In the genomic region with DNA sequence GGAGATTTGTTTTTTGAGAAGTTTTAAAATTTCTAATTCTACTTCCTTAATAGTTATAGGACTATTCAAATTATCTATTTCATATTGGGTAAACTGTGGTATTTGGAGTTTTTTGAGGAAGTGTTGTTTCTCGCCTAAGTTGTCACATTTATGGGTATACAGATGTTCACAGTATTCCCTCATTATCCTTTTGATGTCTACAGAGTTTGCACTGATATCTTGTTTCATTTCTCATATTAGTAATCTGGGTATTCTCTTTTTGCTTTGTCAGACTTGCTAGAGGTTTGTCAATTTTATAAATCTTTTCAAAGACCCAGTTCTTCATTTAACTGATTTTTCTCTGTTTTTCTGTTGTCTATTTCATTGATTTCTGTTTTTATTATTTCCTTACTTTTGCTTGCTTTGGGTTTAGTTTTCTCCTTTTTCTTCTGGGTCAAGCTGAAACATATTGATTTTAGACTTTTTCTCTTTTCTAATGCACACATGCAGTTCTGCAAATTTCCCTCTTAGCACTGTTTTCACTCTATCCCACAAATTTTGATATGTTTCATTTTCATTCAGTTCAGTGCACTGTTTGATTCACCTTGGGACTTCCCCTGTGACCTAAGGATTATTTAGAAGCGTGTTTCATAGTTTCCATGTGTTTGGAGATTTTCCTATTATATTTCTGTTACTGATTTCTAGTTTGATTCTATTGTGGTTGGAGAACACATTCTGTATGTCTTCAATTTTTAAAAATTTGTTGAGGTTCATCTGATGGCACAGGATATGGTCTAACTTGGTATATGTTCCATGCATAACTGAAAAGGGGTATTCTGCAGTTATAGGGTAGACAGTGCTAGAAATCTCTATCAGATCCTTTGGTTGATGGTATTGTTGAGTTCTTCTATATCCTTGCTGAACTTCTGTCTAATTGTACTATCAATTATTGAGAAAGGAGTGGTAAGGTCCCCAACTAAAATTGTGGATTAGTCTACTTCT, we compare ENCODE assay signal across 15 cellular contexts.
A peak's percentile ranks its signal among the peaks of the same experiment; 100 is the strongest.
DNase-seq lines count a peak whose midpoint lies in the region; ATAC-seq, FAIRE-seq and TF ChIP-seq lines count a peak whose summit lies in the region.
"Had no signal": no experiment of that assay in that cellular context is flagged by ENCODE, and none has a peak within 500 bp of the region (broad histone marks: within the 10 kb centered on the region; RNA-seq: fewer than 3 reads in every experiment).

No MANE protein-coding gene starts in this region.

- no peak for TF ChIP-seq CTCF in GM12878 (IDR thresholded peaks at IDR 0.05 in 2 of 3, conservative IDR thresholded peaks at IDR 0.05 in 1 of 3; ENCODE audit: control insufficient read depth in 2 of 3, extremely low read depth in 1 of 3, insufficient read depth in 1 of 3, low read depth in 3 of 3, low read length in 3 of 3)

- ATAC-seq in GM19463 (IDR thresholded peaks at IDR 0.05; ENCODE audit: unreplicated experiment) (peak; percentile 66), HG03039 (IDR thresholded peaks at IDR 0.05; ENCODE audit: unreplicated experiment) (peak; percentile 73), GM12878 (peak; percentile 90), HG02623 (IDR thresholded peaks at IDR 0.05; ENCODE audit: unreplicated experiment) (no peak), SK-N-SH treated with all-trans-retinoic acid at 6 μM for 48 hours (no peak)
- ATAC-seq: CD8-positive, alpha-beta T cell; gastrocnemius medialis; PC-3 had no signal

- H3K9ac ChIP-seq in GM12878 (ENCODE audit: control insufficient read depth, insufficient read depth, low read length) = no peak overlapping the region

- peak overlapping the region; percentile 1 for H3K4me3 Mint-ChIP-seq in activated CD4-positive, alpha-beta T cell treated with anti-CD3 and anti-CD28 coated beads, Interleukin-2, amount 10 ng/mL, durations not matched to agents 24 days and 14 days
- H3K4me3 Mint-ChIP-seq: CD8-positive, alpha-beta T cell had no signal

- peak; percentile 48 for DNase-seq in activated CD4-positive, alpha-beta T cell treated with anti-CD3 and anti-CD28 coated beads, Interleukin-2, amount 10 ng/mL, durations not matched to agents 24 days and 14 days
- no peak for DNase-seq in activated CD4-positive, alpha-beta T cell treated with anti-CD3 and anti-CD28 coated beads for 4 hours
- DNase-seq in GM12878 (ENCODE audit: low read depth, low spot score) (no peak), kidney glomerular epithelial cell (lab: John Stamatoyannopoulos, UW) (no peak)
- DNase-seq: CD8-positive, alpha-beta T cell; gastrocnemius medialis; NCI-H1092 treated with DMSO at 0.1 percent for 48 hours; NCI-H446; occipital lobe; PC-3 had no signal

- SMC1A ChIA-PET in GM12878 (lab: Charles Lee; ENCODE audit: uncharacterized antibody, unreplicated experiment) = interaction anchor here (0.7 to 2.3 kb wide), 2 partner anchors 22 to 138 kb away, joined by 3 to 7 read pairs; no protein-coding TSS in a partner anchor

- H3K4me2 ChIP-seq in GM12878 (ENCODE audit: control insufficient read depth, insufficient read depth) = no peak overlapping the region

- H3K79me2 ChIP-seq in GM12878 (ENCODE audit: control insufficient read depth, insufficient read depth, low read length) = no peaks in the 10 kb centered on the region

- H3K27ac Mint-ChIP-seq in activated CD4-positive, alpha-beta T cell treated with anti-CD3 and anti-CD28 coated beads, Interleukin-2, amount 10 ng/mL, durations not matched to agents 24 days and 14 days = peak overlapping the region; percentile 84
- H3K27ac Mint-ChIP-seq: CD8-positive, alpha-beta T cell had no signal

- no peak overlapping the region for H2AFZ ChIP-seq in GM12878 (ENCODE audit: control insufficient read depth, low read depth, low read length)

- FAIRE-seq in GM12878 (lab: Jason Lieb, UNC) = peak; percentile 74

- RAD21 ChIA-PET in GM12878 (lab: Charles Lee; ENCODE audit: unreplicated experiment) = no interaction called here

- no peaks in the 10 kb centered on the region for H3K36me3 ChIP-seq in GM12878 (ENCODE audit: control insufficient read depth in 2 of 2, insufficient read depth in 2 of 2, low read length in 1 of 2)
- H3K36me3 ChIP-seq: gastrocnemius medialis had no signal

- intact Hi-C loops in activated CD4-positive, alpha-beta T cell treated with anti-CD3 and anti-CD28 coated beads, Interleukin-2, amount 10 ng/mL, durations not matched to agents 24 days and 14 days (cut with micrococcal nuclease) = loop anchor here (1.0 to 10.0 kb wide), 10 partner anchors 8 to 810 kb away; a partner anchor contains a TSS
- intact Hi-C loops in GM12878 (cut with micrococcal nuclease; ENCODE audit: unreplicated experiment) = no loop called here

- H4K20me1 ChIP-seq in GM12878 (ENCODE audit: control insufficient read depth, insufficient read depth) = no peaks in the 10 kb centered on the region

- H3K9me3 ChIP-seq in GM12878 (replicated peaks; ENCODE audit: control insufficient read depth, insufficient read depth, low read length) = no peaks in the 10 kb centered on the region; the same call in 2 of the 3 replicates
- H3K9me3 ChIP-seq: gastrocnemius medialis had no signal

- POLR2A ChIA-PET in GM12878 (lab: Charles Lee) = no interaction called here

- no peaks in the 10 kb centered on the region for H3K27me3 Mint-ChIP-seq in activated CD4-positive, alpha-beta T cell treated with anti-CD3 and anti-CD28 coated beads, Interleukin-2, amount 10 ng/mL, durations not matched to agents 24 days and 14 days

- TF ChIP-seq EP300 in GM12878 (IDR thresholded peaks at IDR 0.05; ENCODE audit: borderline replicate concordance in 1 of 2, control insufficient read depth in 1 of 2, low read depth in 2 of 2, low read length in 2 of 2) = 0 out of 4 replicates have a peak, but pooled peaks of 1 of the 2 experiments have one; percentile 9

- no peaks in the 10 kb centered on the region for H3K27me3 ChIP-seq in GM12878 (replicated peaks in 1 of 2; ENCODE audit: control insufficient read depth in 2 of 2, insufficient read depth in 2 of 2, low read length in 1 of 2)
- H3K27me3 ChIP-seq: gastrocnemius medialis had no signal

- no peak overlapping the region for H3K4me3 ChIP-seq in GM12878
- H3K4me3 ChIP-seq: gastrocnemius medialis, skin epidermis had no signal

- no TSS peak for BruUV-seq in GM12878 (replicated peaks; lab: Mats Ljungman, UMichigan)

- H3K9me3 Mint-ChIP-seq in activated CD4-positive, alpha-beta T cell treated with anti-CD3 and anti-CD28 coated beads, Interleukin-2, amount 10 ng/mL, durations not matched to agents 24 days and 14 days = peaks cover 11% of the 10 kb centered on the region
- H3K9me3 Mint-ChIP-seq: CD8-positive, alpha-beta T cell had no signal

- TF ChIP-seq POLR2A in GM12878 (IDR thresholded peaks at IDR 0.05; ENCODE audit: low read depth, low read length) = no peak

- peaks cover 35% of the 10 kb centered on the region for H3K4me1 Mint-ChIP-seq in activated CD4-positive, alpha-beta T cell treated with anti-CD3 and anti-CD28 coated beads, Interleukin-2, amount 10 ng/mL, durations not matched to agents 24 days and 14 days

- TF ChIP-seq RAD21 in GM12878 (IDR thresholded peaks at IDR 0.05; ENCODE audit: insufficient read depth, low read depth, low read length) = no peak

- peaks cover 5% of the 10 kb centered on the region for H3K4me1 ChIP-seq in GM12878 (ENCODE audit: control insufficient read depth, insufficient read depth, low read length)
- H3K4me1 ChIP-seq: gastrocnemius medialis had no signal

- H3K36me3 Mint-ChIP-seq in activated CD4-positive, alpha-beta T cell treated with anti-CD3 and anti-CD28 coated beads, Interleukin-2, amount 10 ng/mL, durations not matched to agents 24 days and 14 days (ENCODE audit: low read depth) = peaks cover 14% of the 10 kb centered on the region

- CTCF ChIA-PET in GM12878 (lab: Yijun Ruan, JAX) = no interaction called here

- in situ Hi-C loops in GM12878 (cut with MboI) = no loop called here

- H3K27ac ChIP-seq in GM12878 (ENCODE audit: control insufficient read depth, insufficient read depth) = no peak overlapping the region
- H3K27ac ChIP-seq: gastrocnemius medialis, skin epidermis had no signal

- WGBS in GM12878 (ENCODE audit: insufficient coverage, insufficient replicate concordance, low lambda C conversion rate, missing lambda C conversion rate) = 5% methylated on average over 2 of the region's 2 CpGs

TF ChIP-seq in GM12878, 131 proteins besides CTCF, POLR2A, EP300 and RAD21 (continues in another document):
- TF ChIP-seq, protein P1, sequence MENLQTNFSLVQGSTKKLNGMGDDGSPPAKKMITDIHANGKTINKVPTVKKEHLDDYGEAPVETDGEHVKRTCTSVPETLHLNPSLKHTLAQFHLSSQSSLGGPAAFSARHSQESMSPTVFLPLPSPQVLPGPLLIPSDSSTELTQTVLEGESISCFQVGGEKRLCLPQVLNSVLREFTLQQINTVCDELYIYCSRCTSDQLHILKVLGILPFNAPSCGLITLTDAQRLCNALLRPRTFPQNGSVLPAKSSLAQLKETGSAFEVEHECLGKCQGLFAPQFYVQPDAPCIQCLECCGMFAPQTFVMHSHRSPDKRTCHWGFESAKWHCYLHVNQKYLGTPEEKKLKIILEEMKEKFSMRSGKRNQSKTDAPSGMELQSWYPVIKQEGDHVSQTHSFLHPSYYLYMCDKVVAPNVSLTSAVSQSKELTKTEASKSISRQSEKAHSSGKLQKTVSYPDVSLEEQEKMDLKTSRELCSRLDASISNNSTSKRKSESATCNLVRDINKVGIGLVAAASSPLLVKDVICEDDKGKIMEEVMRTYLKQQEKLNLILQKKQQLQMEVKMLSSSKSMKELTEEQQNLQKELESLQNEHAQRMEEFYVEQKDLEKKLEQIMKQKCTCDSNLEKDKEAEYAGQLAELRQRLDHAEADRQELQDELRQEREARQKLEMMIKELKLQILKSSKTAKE (IDR thresholded peaks at IDR 0.05; ENCODE audit: low read depth, poor library complexity, severe bottlenecking) = no peak

TF ChIP-seq in SK-N-SH treated with all-trans-retinoic acid at 6 μM for 48 hours, 23 proteins besides CTCF, POLR2A, EP300 and RAD21 (continues in another document):
- no peak for TF ChIP-seq OSR1 (CRISPR knock-in tag; IDR thresholded peaks at IDR 0.05)
- TF ChIP-seq, protein P2, sequence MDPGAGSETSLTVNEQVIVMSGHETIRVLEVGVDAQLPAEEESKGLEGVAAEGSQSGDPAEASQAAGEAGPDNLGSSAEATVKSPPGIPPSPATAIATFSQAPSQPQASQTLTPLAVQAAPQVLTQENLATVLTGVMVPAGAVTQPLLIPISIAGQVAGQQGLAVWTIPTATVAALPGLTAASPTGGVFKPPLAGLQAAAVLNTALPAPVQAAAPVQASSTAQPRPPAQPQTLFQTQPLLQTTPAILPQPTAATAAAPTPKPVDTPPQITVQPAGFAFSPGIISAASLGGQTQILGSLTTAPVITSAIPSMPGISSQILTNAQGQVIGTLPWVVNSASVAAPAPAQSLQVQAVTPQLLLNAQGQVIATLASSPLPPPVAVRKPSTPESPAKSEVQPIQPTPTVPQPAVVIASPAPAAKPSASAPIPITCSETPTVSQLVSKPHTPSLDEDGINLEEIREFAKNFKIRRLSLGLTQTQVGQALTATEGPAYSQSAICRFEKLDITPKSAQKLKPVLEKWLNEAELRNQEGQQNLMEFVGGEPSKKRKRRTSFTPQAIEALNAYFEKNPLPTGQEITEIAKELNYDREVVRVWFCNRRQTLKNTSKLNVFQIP (CRISPR knock-in tag; IDR thresholded peaks at IDR 0.05; ENCODE audit: borderline replicate concordance, low read depth) = no peak

Comparison
In these comparisons a context has a peak if more than half of its experiments do, and no peak if none do; other contexts are left out.
1. ATAC-seq: peak in GM19463 (single experiment), HG03039 (single experiment) and GM12878 (single experiment); none in HG02623 (single experiment) and SK-N-SH treated with all-trans-retinoic acid at 6 μM for 48 hours (single experiment).